ENCODE assay signal across 8 cellular contexts in the genomic region with DNA sequence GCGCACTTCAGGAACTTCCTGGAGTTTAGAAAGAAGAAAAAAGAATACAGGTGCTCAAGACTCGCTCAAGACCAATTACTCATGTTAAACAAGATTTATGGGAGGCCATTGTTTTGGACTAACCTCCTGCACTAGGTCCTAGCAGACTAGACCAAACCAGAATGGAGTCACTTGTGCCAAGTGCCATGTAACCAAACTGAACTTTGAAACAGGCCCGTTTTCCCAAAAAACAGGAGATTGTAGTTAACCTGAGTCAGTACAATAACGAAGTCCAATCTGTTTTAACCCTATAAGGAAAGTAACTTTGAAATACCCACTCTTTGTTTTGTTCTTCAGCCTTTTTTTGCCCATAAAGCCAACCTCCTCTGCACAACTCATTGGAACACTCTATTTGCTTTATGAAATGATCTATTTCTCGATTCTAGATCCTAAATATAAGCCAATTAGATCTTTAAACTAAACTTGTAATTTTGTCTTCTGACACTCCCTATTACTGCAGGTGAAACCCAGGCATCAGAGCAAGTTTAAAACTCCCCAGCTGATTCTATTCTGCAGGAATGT. TPM values are rescaled to one million over a fixed set of nuclear protein-coding genes. Genes with fewer than 3 reads are reported as not detected.
DNase-seq lines count a peak whose midpoint lies in the region; ATAC-seq and TF ChIP-seq lines count a peak whose summit lies in the region.

No MANE protein-coding gene starts in this region.

- POLR2A ChIA-PET in MCF 10A (lab: Yijun Ruan, JAX), result interaction anchor here (0.6 to 3.4 kb wide), 19 partner anchors 11 to 345 kb away, joined by 3 to 15 read pairs (median 4); no protein-coding TSS in a partner anchor

- no peak for ATAC-seq in mucosa of descending colon
- ATAC-seq in HG03457 (IDR thresholded peaks at IDR 0.05; ENCODE audit: unreplicated experiment), result no peak
- no peak for ATAC-seq in HG02642 (IDR thresholded peaks at IDR 0.05; ENCODE audit: poor library complexity, unreplicated experiment)

- TF ChIP-seq CTCF in left ventricle myocardium inferior (IDR thresholded peaks at IDR 0.05; ENCODE audit: borderline replicate concordance) (no peak), MCF 10A (IDR thresholded peaks at IDR 0.05; ENCODE audit: unreplicated experiment) (no peak), mucosa of descending colon (IDR thresholded peaks at IDR 0.05) (no peak)

- H3K36me3 Mint-ChIP-seq in MCF 10A (ENCODE audit: insufficient read depth, unreplicated experiment), result peaks cover 9% of the 10 kb centered on the region

- H3K4me3 ChIP-seq in left ventricle myocardium inferior, result peak overlapping the region; percentile 92
- peak overlapping the region; percentile 82 for H3K4me3 ChIP-seq in mucosa of descending colon

- peaks cover 34% of the 10 kb centered on the region for H3K4me1 Mint-ChIP-seq in MCF 10A (ENCODE audit: insufficient read depth, unreplicated experiment)

- H3K4me3 Mint-ChIP-seq in MCF 10A (ENCODE audit: unreplicated experiment), result peak overlapping the region; percentile 89

- no peaks in the 10 kb centered on the region for H3K9me3 Mint-ChIP-seq in MCF 10A (ENCODE audit: unreplicated experiment)

- peak overlapping the region; percentile 93 for H3K27ac ChIP-seq in left ventricle myocardium inferior (replicated peaks)

- intact Hi-C loops in left ventricle myocardium inferior (cut with micrococcal nuclease), result no loop called here
- intact Hi-C loops in cardiac septum (cut with DNase I), result loop anchor here (5.0 kb wide), 2 partner anchors 142 to 317 kb away; a partner anchor contains a TSS
- intact Hi-C loops in MCF 10A (cut with micrococcal nuclease), result loop anchor here (2.0 to 5.0 kb wide), 3 partner anchors 82 to 293 kb away; no protein-coding TSS in a partner anchor
- intact Hi-C loops in mucosa of descending colon (cut with DNase I, micrococcal nuclease), result loop anchor here in 1 of 2 donors (5.0 kb wide), 1 partner anchor 312 kb away; no protein-coding TSS in a partner anchor

- peak overlapping the region; percentile 84 for H3K27ac Mint-ChIP-seq in MCF 10A (ENCODE audit: low read depth, unreplicated experiment)

- no peaks in the 10 kb centered on the region for H3K27me3 ChIP-seq in left ventricle myocardium inferior (ENCODE audit: low read depth)

- CTCF ChIA-PET in MCF 10A (lab: Yijun Ruan, JAX), result interaction anchor here (0.6 to 1.3 kb wide), 5 partner anchors 9 to 954 kb away, joined by 3 to 5 read pairs (median 3); no protein-coding TSS in a partner anchor

- H3K36me3 ChIP-seq in left ventricle myocardium inferior (no peaks in the 10 kb centered on the region), mucosa of descending colon (ENCODE audit: low read depth) (no peaks in the 10 kb centered on the region)

- BruUV-seq in MCF 10A (replicated peaks; lab: Mats Ljungman, UMichigan), result TSS peak; percentile 85

- H3K9me3 ChIP-seq in left ventricle myocardium inferior (replicated peaks) (no peaks in the 10 kb centered on the region), mucosa of descending colon (no peaks in the 10 kb centered on the region)

- H3K27me3 Mint-ChIP-seq in MCF 10A (ENCODE audit: insufficient read depth, unreplicated experiment), result no peaks in the 10 kb centered on the region

- H3K4me1 ChIP-seq in left ventricle myocardium inferior, result peaks cover 39% of the 10 kb centered on the region
- peaks cover 24% of the 10 kb centered on the region for H3K4me1 ChIP-seq in mucosa of descending colon (ENCODE audit: low read depth)

- DNase-seq in left ventricle myocardium inferior (no peak), cardiac septum (ENCODE audit: low spot score) (no peak), MCF 10A (ENCODE audit: unreplicated experiment) (no peak), mucosa of descending colon (no peak), NOMO-1 treated with DMSO at 0.1 percent for 48 hours (lab: John Stamatoyannopoulos, UW; ENCODE audit: unreplicated experiment) (no peak), CD1c-positive myeloid dendritic cell (ENCODE audit: extremely low spot score) (no peak)

RNA-seq across cellular contexts. Expression of a gene that starts 0.7 kb away (rescaled TPM):
- total RNA-seq in left ventricle myocardium inferior (47.6 TPM), cardiac septum (47.1 TPM), MCF 10A (2022) (116 and 129 TPM in 2 replicates), mucosa of descending colon (10 to 100 TPM; 36.5 to 49.9 (median 46.4) TPM)
